Comparison of ENCODE assay signal across 9 cellular contexts in the genomic region with DNA sequence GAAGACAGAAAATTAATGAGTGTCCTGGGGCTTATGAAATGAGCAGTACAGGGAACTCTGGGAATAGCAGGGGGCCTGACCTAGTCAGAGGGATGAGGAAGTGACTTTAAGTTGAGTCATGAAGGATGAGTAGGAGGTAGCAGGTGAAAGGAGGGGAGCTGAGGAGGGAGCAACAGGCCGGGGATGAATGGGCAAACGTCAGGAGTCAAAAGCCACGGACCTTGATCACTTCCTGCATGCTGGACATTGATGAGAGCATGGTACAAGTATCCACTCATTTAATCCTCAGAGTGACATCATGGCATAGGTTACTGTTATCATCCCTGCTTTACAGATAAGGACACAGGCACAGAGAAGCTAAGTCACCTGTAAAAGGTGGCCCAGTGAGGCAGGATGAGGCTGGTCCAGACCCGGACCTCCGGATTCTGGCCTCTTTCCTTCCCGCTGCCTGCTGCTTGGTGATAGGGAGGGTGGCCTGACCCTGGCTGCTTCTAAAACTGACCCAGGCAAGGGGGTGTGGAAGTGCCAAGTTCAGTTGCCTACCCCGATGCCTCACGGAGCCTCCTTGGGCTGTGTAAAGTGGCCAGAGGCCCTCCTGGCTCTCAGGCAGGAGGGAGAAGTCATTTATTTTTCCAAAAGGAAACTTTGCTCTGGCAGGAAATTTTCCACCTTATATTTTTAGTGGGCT. TPM values are rescaled to one million over a fixed set of nuclear protein-coding genes. Genes with fewer than 3 reads are reported as not detected.
DNase-seq lines count a peak whose midpoint lies in the region; ATAC-seq and TF ChIP-seq lines count a peak whose summit lies in the region.
"Had no signal": no experiment of that assay in that cellular context is flagged by ENCODE, and none has a peak within 500 bp of the region (broad histone marks: within the 10 kb centered on the region; RNA-seq: fewer than 3 reads in every experiment).

No MANE protein-coding gene starts in this region.

- H3K4me3 Mint-ChIP-seq in activated naive CD4-positive, alpha-beta T cell treated with anti-CD3 and anti-CD28 coated beads, Interleukin-2, amount 50 U/mL, for 24 hours = no peak overlapping the region

- H3K27me3 Mint-ChIP-seq in activated naive CD4-positive, alpha-beta T cell treated with anti-CD3 and anti-CD28 coated beads, Interleukin-2, amount 50 U/mL, for 24 hours = peaks cover 1% of the 10 kb centered on the region

- ATAC-seq in foreskin keratinocyte = peak; percentile 95

- no peak overlapping the region for H3K4me3 ChIP-seq in HAP-1
- H3K4me3 ChIP-seq: adrenal gland had no signal

- H3K36me3 ChIP-seq in HAP-1 (replicated peaks) = no peaks in the 10 kb centered on the region
- H3K36me3 ChIP-seq: adrenal gland had no signal

- H3K4me1 ChIP-seq in foreskin keratinocyte (peaks cover 8% of the 10 kb centered on the region), HAP-1 (no peaks in the 10 kb centered on the region; the same call in 1 of the 2 replicates)

- in situ Hi-C loops in HAP-1 (cut with MboI; ENCODE audit: low sequenced_read_pairs) = no loop called here

- no peaks in the 10 kb centered on the region for H3K36me3 Mint-ChIP-seq in activated naive CD4-positive, alpha-beta T cell treated with anti-CD3 and anti-CD28 coated beads, Interleukin-2, amount 50 U/mL, for 24 hours

- no peak overlapping the region for H3K27ac ChIP-seq in foreskin keratinocyte

- no peak for TF ChIP-seq CTCF in foreskin keratinocyte (conservative IDR thresholded peaks at IDR 0.05)

- no peaks in the 10 kb centered on the region for H3K9me3 ChIP-seq in HAP-1
- H3K9me3 ChIP-seq: adrenal gland had no signal

- peaks cover 16% of the 10 kb centered on the region for H3K4me1 Mint-ChIP-seq in activated naive CD4-positive, alpha-beta T cell treated with anti-CD3 and anti-CD28 coated beads, Interleukin-2, amount 50 U/mL, for 24 hours

- peak overlapping the region; percentile 44 for H3K27ac Mint-ChIP-seq in activated naive CD4-positive, alpha-beta T cell treated with anti-CD3 and anti-CD28 coated beads, Interleukin-2, amount 50 U/mL, for 24 hours

- no peaks in the 10 kb centered on the region for H3K9me3 Mint-ChIP-seq in activated naive CD4-positive, alpha-beta T cell treated with anti-CD3 and anti-CD28 coated beads, Interleukin-2, amount 50 U/mL, for 24 hours

- no peaks in the 10 kb centered on the region for H3K27me3 ChIP-seq in foreskin keratinocyte
- no peaks in the 10 kb centered on the region; the same call in 1 of the 2 replicates for H3K27me3 ChIP-seq in HAP-1 (ENCODE audit: low read depth)
- H3K27me3 ChIP-seq: adrenal gland had no signal

- DNase-seq in activated naive CD4-positive, alpha-beta T cell treated with Interleukin-2 at 50 U/mL for 16 hours = no peak
- peak; percentile 96 to 97 for DNase-seq in SW 1271 (lab: John Stamatoyannopoulos, UW)
- peak; percentile 73 to 86 for DNase-seq in foreskin keratinocyte
- peak; percentile 23 for DNase-seq in superior temporal gyrus (ENCODE audit: extremely low spot score)
- DNase-seq in NCI-H2081 treated with DMSO at 0.1 percent for 48 hours (lab: John Stamatoyannopoulos, UW) = no peak
- DNase-seq in activated effector memory CD4-positive, alpha-beta T cell treated with Interleukin-2 at 50 U/mL for 16 hours = no peak
- DNase-seq in HAP-1 (ENCODE audit: low spot score in 2 of 2) = no peak
- DNase-seq: adrenal gland had no signal

RNA-seq across cellular contexts. Expression of a gene that starts 7.6 kb away (rescaled TPM):
- total RNA-seq in foreskin keratinocyte = 0.46 and 0.68 TPM in 2 replicates
- 0.46 and 0.65 TPM in 2 replicates for polyA plus RNA-seq in foreskin keratinocyte

Comparison
In these comparisons a context has a peak if more than half of its experiments do, and no peak if none do; other contexts are left out.
1. DNase-seq: peak in SW 1271 (2 of 2), foreskin keratinocyte (2 of 2) and superior temporal gyrus (single experiment); none in activated naive CD4-positive, alpha-beta T cell treated with Interleukin-2 at 50 U/mL for 16 hours (single experiment), NCI-H2081 treated with DMSO at 0.1 percent for 48 hours (single experiment), activated effector memory CD4-positive, alpha-beta T cell treated with Interleukin-2 at 50 U/mL for 16 hours (single experiment) and HAP-1 (0 of 2).